ENCODE assay signal across 32 cellular contexts in genomic region chr4:48694824-48695223, GRCh38.
"Had no signal": no experiment of that assay in that cellular context is flagged by ENCODE, and none has a peak within 500 bp of the region (broad histone marks: within the 10 kb centered on the region; RNA-seq: fewer than 3 reads in every experiment).

No MANE protein-coding gene starts in this region.

- H3K4me3 Mint-ChIP-seq: activated CD4-positive, alpha-beta T cell treated with anti-CD3 and anti-CD28 coated beads, Interleukin-2, amount 10 ng/mL, durations not matched to agents 24 days and 14 days; activated CD8-positive, alpha-beta T cell treated with anti-CD3 and anti-CD28 coated beads, Interleukin-2, amount 10 ng/mL, durations not matched to agents 7 days and 5 days; activated naive CD8-positive, alpha-beta T cell treated with anti-CD3 and anti-CD28 coated beads for 36 hours had no signal

- H3K9me3 Mint-ChIP-seq: activated CD4-positive, alpha-beta T cell treated with anti-CD3 and anti-CD28 coated beads, Interleukin-2, amount 10 ng/mL, durations not matched to agents 24 days and 14 days had no signal

- H3K4me3 ChIP-seq: MG63 had no signal

- H3K27me3 ChIP-seq: brain microvascular endothelial cell, MG63 had no signal

- H3K27me3 Mint-ChIP-seq: activated CD4-positive, alpha-beta T cell treated with anti-CD3 and anti-CD28 coated beads, Interleukin-2, amount 10 ng/mL, durations not matched to agents 24 days and 14 days; activated naive CD8-positive, alpha-beta T cell treated with anti-CD3 and anti-CD28 coated beads for 36 hours had no signal

- H3K27ac Mint-ChIP-seq: activated CD4-positive, alpha-beta T cell treated with anti-CD3 and anti-CD28 coated beads, Interleukin-2, amount 10 ng/mL, durations not matched to agents 24 days and 14 days; activated CD8-positive, alpha-beta T cell treated with anti-CD3 and anti-CD28 coated beads, Interleukin-2, amount 10 ng/mL, durations not matched to agents 7 days and 5 days; activated naive CD8-positive, alpha-beta T cell treated with anti-CD3 and anti-CD28 coated beads for 36 hours had no signal

- H3K9me3 ChIP-seq: MG63 had no signal

- H3K36me3 ChIP-seq: brain microvascular endothelial cell, MG63 had no signal

- DNase-seq: activated CD4-positive, alpha-beta T cell treated with anti-CD3 and anti-CD28 coated beads for 1 hour; activated CD4-positive, alpha-beta T cell treated with anti-CD3 and anti-CD28 coated beads, Interleukin-2, amount 10 ng/mL, durations not matched to agents 24 days and 14 days; activated CD4-positive, alpha-beta T cell treated with anti-CD3 and anti-CD28 coated beads, Interleukin-2, amount 50 U/mL, for 48 hours; activated CD4-positive, CD25-positive, alpha-beta regulatory T cell; activated CD8-positive, alpha-beta T cell treated with anti-CD3 and anti-CD28 coated beads, Interleukin-2, amount 10 ng/mL, durations not matched to agents 7 days and 5 days; activated effector memory CD4-positive, alpha-beta T cell treated with Interleukin-2 at 50 U/mL for 16 hours; activated naive CD4-positive, alpha-beta T cell; activated naive CD4-positive, alpha-beta T cell treated with anti-CD3 and anti-CD28 coated beads, Interleukin-2, amount 50 U/mL, for 16 hours; activated naive CD8-positive, alpha-beta T cell treated with anti-CD3 and anti-CD28 coated beads for 36 hours; activated T-cell treated with anti-CD3 and anti-CD28 coated beads for 4 hours; activated T-cell treated with anti-CD3 and anti-CD28 coated beads, Interleukin-2, amount 50 U/mL, for 48 hours; amniotic stem cell; aorta; brain microvascular endothelial cell; central memory CD4-positive, alpha-beta T cell; Kasumi-1; MG63; NCI-H1048; NCI-H1105 treated with DMSO at 0.1 percent for 48 hours; NCI-H1436; NCI-H1694; NCI-H2029; NCI-H345; NCI-H526; NCI-H748 treated with DMSO at 0.1 percent for 48 hours; OCI-M1; Right ventricle myocardium superior; SW 1271; T-helper 1 cell; T-helper 2 cell; T-helper 9 cell had no signal

- H3K27ac ChIP-seq: brain microvascular endothelial cell, VCaP had no signal

- ATAC-seq: activated CD8-positive, alpha-beta T cell treated with anti-CD3 and anti-CD28 coated beads, Interleukin-2, amount 10 ng/mL, durations not matched to agents 7 days and 5 days had no signal
